Comparison of ENCODE assay signal across 1 cellular context in genomic region chr19:52891336-52891735, GRCh38.
TF ChIP-seq lines count a peak whose summit lies in the region.

No MANE protein-coding gene starts in this region.

TF ChIP-seq in WTC11, 78 proteins besides CTCF, POLR2A, EP300 and RAD21 (continued from another document):
- TF ChIP-seq ZNF532 (CRISPR knock-in tag; IDR thresholded peaks at IDR 0.05; ENCODE audit: borderline replicate concordance), result no peak
- no peak for TF ChIP-seq NR2C2 (CRISPR knock-in tag; IDR thresholded peaks at IDR 0.05)
- TF ChIP-seq HMGA2 (CRISPR knock-in tag; IDR thresholded peaks at IDR 0.05), result no peak
